In the genomic region with DNA sequence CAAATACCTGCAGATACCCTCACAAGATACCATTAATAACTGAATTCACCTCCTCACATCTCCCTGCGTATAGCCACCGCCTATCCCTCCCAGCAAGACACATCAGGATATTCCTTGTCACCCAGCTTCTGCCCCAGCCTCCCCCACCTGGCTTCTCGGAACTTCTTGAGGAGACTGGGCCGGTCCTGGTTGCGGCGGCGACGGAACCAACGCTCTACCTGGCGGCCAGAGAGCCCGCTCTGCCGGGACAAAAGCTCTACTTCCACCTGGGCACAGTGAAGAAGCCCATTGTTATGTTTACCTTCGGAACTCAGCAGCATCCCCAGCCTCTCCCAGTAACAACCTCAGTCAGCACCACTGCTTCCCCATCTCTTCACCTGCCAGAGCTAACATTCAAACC, we compare ENCODE assay signal across 18 cellular contexts. TPM values are rescaled to one million over a fixed set of nuclear protein-coding genes. Genes with fewer than 3 reads are reported as not detected.
DNase-seq lines count a peak whose midpoint lies in the region; ATAC-seq lines count a peak whose summit lies in the region.
"Had no signal": no experiment of that assay in that cellular context is flagged by ENCODE, and none has a peak within 500 bp of the region (broad histone marks: within the 10 kb centered on the region; RNA-seq: fewer than 3 reads in every experiment).

No MANE protein-coding gene starts in this region.

- peaks cover 40% of the 10 kb centered on the region for H3K4me1 Mint-ChIP-seq in activated T-cell treated with anti-CD3 and anti-CD28 coated beads, Interleukin-2, amount 50 U/mL, for 24 hours (ENCODE audit: low read depth)
- H3K4me1 Mint-ChIP-seq in naive thymus-derived CD4-positive, alpha-beta T cell, result peaks cover 18 to 37% (median 35%) of the 10 kb centered on the region in 7 donors

- DNase-seq in activated T-cell treated with anti-CD3 and anti-CD28 coated beads, Interleukin-2, amount 50 U/mL, for 24 hours, result no peak
- no peak for DNase-seq in activated T-cell treated with anti-CD3 and anti-CD28 coated beads, Interleukin-2, amount 50 U/mL, for 1 hour
- no peak for DNase-seq in naive thymus-derived CD4-positive, alpha-beta T cell
- no peak for DNase-seq in stimulated activated CD4-positive, alpha-beta T cell treated with anti-CD3 and anti-CD28 coated beads, Interleukin-4, amount 100 ng/mL, for 1 hour
- no peak for DNase-seq in NCI-H128 (lab: John Stamatoyannopoulos, UW; ENCODE audit: unreplicated experiment)
- DNase-seq: activated CD8-positive, alpha-beta memory T cell treated with anti-CD3 and anti-CD28 coated beads, Interleukin-2, amount 50 U/mL, for 4 hours; BE2C; left lung; MM.1S; mucosa of descending colon; NCI-H748 treated with DMSO at 0.1 percent for 48 hours; small intestine; stimulated activated CD4-positive, alpha-beta T cell treated with anti-CD3 and anti-CD28 coated beads, Interleukin-4, amount 100 ng/mL, for 24 hours had no signal

- H3K4me1 ChIP-seq in naive thymus-derived CD4-positive, alpha-beta T cell (ENCODE audit: control insufficient read depth in 2 of 2, insufficient read depth in 2 of 2, low read length in 2 of 2), result peaks cover 17 to 21% of the 10 kb centered on the region in 2 donors

- POLR2A ChIA-PET in naive thymus-derived CD4-positive, alpha-beta T cell (lab: Charles Lee), result no interaction called here

- peak overlapping the region; percentile 64 for H3K27ac Mint-ChIP-seq in activated T-cell treated with anti-CD3 and anti-CD28 coated beads, Interleukin-2, amount 50 U/mL, for 24 hours
- H3K27ac Mint-ChIP-seq in naive thymus-derived CD4-positive, alpha-beta T cell, result peak overlapping the region in 5 of 9 donors; percentile 19 to 57 (median 46)

- H3K27me3 Mint-ChIP-seq in activated T-cell treated with anti-CD3 and anti-CD28 coated beads, Interleukin-2, amount 50 U/mL, for 24 hours, result no peaks in the 10 kb centered on the region
- H3K27me3 Mint-ChIP-seq in naive thymus-derived CD4-positive, alpha-beta T cell, result no peaks in the 10 kb centered on the region
- H3K27me3 Mint-ChIP-seq: IgD-negative memory B cell had no signal

- peaks cover 94% of the 10 kb centered on the region for H3K36me3 Mint-ChIP-seq in activated T-cell treated with anti-CD3 and anti-CD28 coated beads, Interleukin-2, amount 50 U/mL, for 24 hours (ENCODE audit: low read depth)
- peaks cover 7 to 51% (median 22%) of the 10 kb centered on the region in 5 donors for H3K36me3 Mint-ChIP-seq in naive thymus-derived CD4-positive, alpha-beta T cell

- no peaks in the 10 kb centered on the region for H3K9me3 Mint-ChIP-seq in activated T-cell treated with anti-CD3 and anti-CD28 coated beads, Interleukin-2, amount 50 U/mL, for 24 hours
- H3K9me3 Mint-ChIP-seq in naive thymus-derived CD4-positive, alpha-beta T cell, result no peaks in the 10 kb centered on the region
- H3K9me3 Mint-ChIP-seq: IgD-negative memory B cell had no signal

- CTCF ChIA-PET in naive thymus-derived CD4-positive, alpha-beta T cell (lab: Charles Lee), result interaction anchor here (1.1 to 1.3 kb wide), 2 partner anchors 12 kb away, joined by 4 to 5 read pairs; no protein-coding TSS in a partner anchor

- peak overlapping the region; percentile 96 for H3K27ac ChIP-seq in angular gyrus (ENCODE audit: low read depth, low read length)
- no peak overlapping the region for H3K27ac ChIP-seq in naive thymus-derived CD4-positive, alpha-beta T cell (ENCODE audit: low read depth, low read length)
- H3K27ac ChIP-seq: A549, left lung had no signal

- intact Hi-C loops in naive thymus-derived CD4-positive, alpha-beta T cell (cut with micrococcal nuclease), result no loop called here

- no peak for ATAC-seq in naive thymus-derived CD4-positive, alpha-beta T cell
- ATAC-seq in GM21515 (IDR thresholded peaks at IDR 0.05; ENCODE audit: unreplicated experiment) (no peak), HG03460 (IDR thresholded peaks at IDR 0.05; ENCODE audit: unreplicated experiment) (no peak)
- ATAC-seq: A549, left lung, mucosa of descending colon had no signal

- H3K9me3 ChIP-seq in naive thymus-derived CD4-positive, alpha-beta T cell (ENCODE audit: control insufficient read depth in 2 of 3, low read length in 3 of 3), result no peaks in the 10 kb centered on the region
- H3K9me3 ChIP-seq: A549, BE2C, left lung, mucosa of descending colon had no signal

- no peaks in the 10 kb centered on the region for H3K27me3 ChIP-seq in naive thymus-derived CD4-positive, alpha-beta T cell (ENCODE audit: control insufficient read depth in 2 of 2, insufficient read depth in 2 of 2, low read length in 2 of 2)
- H3K27me3 ChIP-seq: BE2C, left lung had no signal

- peaks cover 20 to 59% (median 25%) of the 10 kb centered on the region in 3 experiments for H3K36me3 ChIP-seq in naive thymus-derived CD4-positive, alpha-beta T cell (ENCODE audit: control insufficient read depth in 2 of 3, insufficient read depth in 3 of 3, low read length in 3 of 3)

- H3K4me3 Mint-ChIP-seq in activated T-cell treated with anti-CD3 and anti-CD28 coated beads, Interleukin-2, amount 50 U/mL, for 24 hours, result no peak overlapping the region
- H3K4me3 Mint-ChIP-seq in naive thymus-derived CD4-positive, alpha-beta T cell, result no peak overlapping the region

- no peak overlapping the region for H3K4me3 ChIP-seq in naive thymus-derived CD4-positive, alpha-beta T cell (ENCODE audit: low read length)
- H3K4me3 ChIP-seq: A549, left lung, mucosa of descending colon had no signal

RNA-seq across cellular contexts. Expression of a gene that starts 6.7 kb away (rescaled TPM):
- total RNA-seq in naive thymus-derived CD4-positive, alpha-beta T cell, result 100 to 1,000 TPM; 101 to 169 (median 136) TPM
- 100 to 1,000 TPM; 109 to 179 TPM for polyA plus RNA-seq in naive thymus-derived CD4-positive, alpha-beta T cell

RNA-seq across cellular contexts. Expression of a gene that starts 14.2 kb away (rescaled TPM):
- not detected for total RNA-seq in naive thymus-derived CD4-positive, alpha-beta T cell
- under 1 TPM; 0.17 to 0.38 TPM for polyA plus RNA-seq in naive thymus-derived CD4-positive, alpha-beta T cell
- total RNA-seq: mucosa of descending colon had no signal

RNA-seq across cellular contexts. Expression of a gene that starts 38.8 kb away (rescaled TPM):
- 10 to 100 TPM; 24.6 to 53.4 (median 29.9) TPM for total RNA-seq in naive thymus-derived CD4-positive, alpha-beta T cell
- polyA plus RNA-seq in naive thymus-derived CD4-positive, alpha-beta T cell, result 10 to 100 TPM; 12.8 to 33.1 TPM

RNA-seq across cellular contexts. Expression of a gene that starts 40.3 kb away (rescaled TPM):
- total RNA-seq in naive thymus-derived CD4-positive, alpha-beta T cell, result 10 to 100 TPM; 13.3 to 41.8 (median 17.2) TPM
- polyA plus RNA-seq in naive thymus-derived CD4-positive, alpha-beta T cell, result 10 to 100 TPM; 54.6 to 68.8 TPM

RNA-seq across cellular contexts. Expression of a gene that starts 41.8 kb away (rescaled TPM):
- 10 to 100 TPM; 57.3 to 94.9 (median 61.7) TPM for total RNA-seq in naive thymus-derived CD4-positive, alpha-beta T cell
- 10 to 100 TPM; 13.4 to 16.7 TPM for polyA plus RNA-seq in naive thymus-derived CD4-positive, alpha-beta T cell
